In the genomic region with DNA sequence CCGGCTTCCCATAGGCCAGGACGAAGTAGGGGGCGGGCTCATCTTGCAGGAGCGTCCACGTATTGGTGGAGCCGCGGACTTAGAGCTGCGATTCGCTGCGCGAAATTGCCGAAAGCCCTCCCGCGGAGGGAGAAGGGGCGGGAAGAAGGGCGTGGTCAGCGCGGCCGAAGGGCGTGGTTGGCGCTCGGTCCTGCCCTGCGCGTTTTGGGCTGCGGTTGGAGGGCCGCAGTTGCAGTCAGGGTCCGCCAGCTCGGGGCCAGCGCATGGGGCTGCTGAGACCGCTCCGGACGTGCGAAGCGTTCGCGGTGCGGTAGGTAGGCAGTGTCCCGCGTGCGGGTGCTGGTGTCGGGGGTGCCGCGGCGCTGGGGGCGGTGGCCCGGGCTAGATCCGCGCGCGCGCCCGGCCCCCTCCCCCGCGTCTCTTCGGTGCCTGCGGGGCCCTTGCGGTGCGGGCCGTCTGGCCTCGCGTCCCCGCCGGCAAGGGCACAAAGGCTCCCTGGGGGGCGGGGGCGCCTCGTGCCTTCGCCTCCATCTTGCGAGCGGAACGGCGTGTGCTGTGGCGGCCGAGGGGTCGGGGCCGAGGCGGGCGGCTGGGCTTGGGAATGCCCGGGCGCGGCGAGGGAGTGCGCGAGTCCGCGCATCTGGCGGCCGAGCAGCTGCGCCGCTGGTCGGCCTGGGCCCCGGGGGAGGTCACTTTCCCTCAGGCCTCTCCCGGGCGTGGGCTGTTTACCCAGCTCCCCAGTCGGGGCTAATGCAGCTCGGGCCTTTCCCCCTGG, we compare ENCODE assay signal across 8 cellular contexts.
DNase-seq lines count a peak whose midpoint lies in the region; ATAC-seq and TF ChIP-seq lines count a peak whose summit lies in the region.

A gene with protein sequence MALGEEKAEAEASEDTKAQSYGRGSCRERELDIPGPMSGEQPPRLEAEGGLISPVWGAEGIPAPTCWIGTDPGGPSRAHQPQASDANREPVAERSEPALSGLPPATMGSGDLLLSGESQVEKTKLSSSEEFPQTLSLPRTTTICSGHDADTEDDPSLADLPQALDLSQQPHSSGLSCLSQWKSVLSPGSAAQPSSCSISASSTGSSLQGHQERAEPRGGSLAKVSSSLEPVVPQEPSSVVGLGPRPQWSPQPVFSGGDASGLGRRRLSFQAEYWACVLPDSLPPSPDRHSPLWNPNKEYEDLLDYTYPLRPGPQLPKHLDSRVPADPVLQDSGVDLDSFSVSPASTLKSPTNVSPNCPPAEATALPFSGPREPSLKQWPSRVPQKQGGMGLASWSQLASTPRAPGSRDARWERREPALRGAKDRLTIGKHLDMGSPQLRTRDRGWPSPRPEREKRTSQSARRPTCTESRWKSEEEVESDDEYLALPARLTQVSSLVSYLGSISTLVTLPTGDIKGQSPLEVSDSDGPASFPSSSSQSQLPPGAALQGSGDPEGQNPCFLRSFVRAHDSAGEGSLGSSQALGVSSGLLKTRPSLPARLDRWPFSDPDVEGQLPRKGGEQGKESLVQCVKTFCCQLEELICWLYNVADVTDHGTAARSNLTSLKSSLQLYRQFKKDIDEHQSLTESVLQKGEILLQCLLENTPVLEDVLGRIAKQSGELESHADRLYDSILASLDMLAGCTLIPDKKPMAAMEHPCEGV (plus strand): TSS at position 202 of the 775 bp plus-strand sequence. CDS start 13,029 bp downstream, outside the sequence.

- ATAC-seq in HG03378 (IDR thresholded peaks at IDR 0.05; ENCODE audit: unreplicated experiment) = peak; percentile 74

- TF ChIP-seq POLR2A in GM19099 (IDR thresholded peaks at IDR 0.05; ENCODE audit: extremely low read depth, insufficient read length, low read depth) = peak; percentile 68

- DNase-seq in AML-193 (lab: John Stamatoyannopoulos, UW) = peak; percentile 93 to 95
- peak; percentile 93 for DNase-seq in NCI-H446 treated with DMSO at 0.1 percent for 48 hours (lab: John Stamatoyannopoulos, UW)
- DNase-seq in activated CD4-positive, CD25-positive, alpha-beta regulatory T cell treated with anti-CD3 and anti-CD28 coated beads, Interleukin-2, amount 50 U/mL, for 72 hours = peak; percentile 96
- DNase-seq in cerebellar nuclear complex (lab: John Stamatoyannopoulos, UW) = peak; percentile 89 to 90
- DNase-seq in islet precursor cell = peak; percentile 99
- DNase-seq in stimulated activated CD4-positive, alpha-beta T cell treated with anti-CD3 and anti-CD28 coated beads, Interleukin-12 subunit alpha, Interleukin-12 subunit beta, amount 100 ng/mL, for 4 hours = peak; percentile 93

Comparison
In these comparisons a context has a peak if more than half of its experiments do, and no peak if none do; other contexts are left out.
1. Peak in every context shown above with its lines: DNase-seq and ATAC-seq.